ENCODE assay signal across 9 cellular contexts in the genomic region with DNA sequence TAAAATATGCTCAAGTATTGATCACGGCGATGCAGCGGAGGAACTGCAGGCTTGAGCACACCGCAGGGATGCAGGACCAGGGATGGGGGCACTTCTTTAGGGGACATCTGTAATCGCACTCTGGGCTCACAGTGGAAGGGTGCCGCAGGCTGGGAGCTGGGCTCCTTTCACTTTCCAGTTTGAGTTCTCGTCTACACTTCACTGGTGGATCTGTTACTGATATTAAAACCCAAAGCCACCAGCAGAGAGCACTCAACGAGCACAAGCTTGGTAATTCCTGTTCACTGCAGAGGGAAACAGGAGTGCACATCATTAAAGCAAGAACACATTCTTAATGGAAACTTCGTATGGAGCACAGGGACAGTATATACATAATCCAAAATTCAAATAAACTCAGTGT.
DNase-seq lines count a peak whose midpoint lies in the region; ATAC-seq and TF ChIP-seq lines count a peak whose summit lies in the region.
"Had no signal": no experiment of that assay in that cellular context is flagged by ENCODE, and none has a peak within 500 bp of the region (broad histone marks: within the 10 kb centered on the region; RNA-seq: fewer than 3 reads in every experiment).

No MANE protein-coding gene starts in this region.

- peak; percentile 50 for ATAC-seq in HG02981 (IDR thresholded peaks at IDR 0.05; ENCODE audit: unreplicated experiment)
- ATAC-seq in gastroesophageal sphincter = peak; percentile 48
- ATAC-seq in sciatic nerve = peak; percentile 89
- no peak for ATAC-seq in T-helper 17 cell

- H3K27ac Mint-ChIP-seq in T-helper 17 cell = no peak overlapping the region
- H3K27ac Mint-ChIP-seq: B cell had no signal

- CTCF ChIA-PET in SK-N-SH (lab: Yijun Ruan, JAX) = interaction anchor here (0.7 to 3.2 kb wide), 30 partner anchors 9 to 304 kb away, joined by 3 to 27 read pairs (median 4); partner anchors contain the start of gene PARD3

- H4K20me1 ChIP-seq in SK-N-SH (ENCODE audit: insufficient read depth) = peaks cover 30% of the 10 kb centered on the region

- TF ChIP-seq CTCF in SK-N-SH (IDR thresholded peaks at IDR 0.05) (peak; percentile 65), gastroesophageal sphincter (IDR thresholded peaks at IDR 0.05) (peak; percentile 8 to 82 (median 60))

- H3K79me2 ChIP-seq in SK-N-SH (ENCODE audit: insufficient read depth) = peaks cover 64% of the 10 kb centered on the region

- POLR2A ChIA-PET in SK-N-SH (lab: Yijun Ruan, JAX) = interaction anchor here (0.6 to 1.2 kb wide), 2 partner anchors 96 to 101 kb away, joined by 3 to 5 read pairs; no protein-coding TSS in a partner anchor

- DNase-seq in DMS 273 (lab: John Stamatoyannopoulos, UW; ENCODE audit: unreplicated experiment) (peak; percentile 50), DMS 273 treated with DMSO at 0.1 percent for 48 hours (lab: John Stamatoyannopoulos, UW) (no peak), SK-N-SH (peak; percentile 47), sciatic nerve (ENCODE audit: low spot score) (no peak), T-helper 17 cell (no peak), epidermal melanocyte (ENCODE audit: insufficient read length, low spot score) (no peak)

- H3K9ac ChIP-seq in SK-N-SH = no peak overlapping the region

- H3K4me1 ChIP-seq in SK-N-SH (ENCODE audit: control insufficient read depth in 1 of 2, insufficient read depth in 2 of 2, low read depth in 1 of 2, low read length in 1 of 2) (peaks cover 7 to 20% of the 10 kb centered on the region in 2 experiments; a peak in 3 of 4 replicates), gastroesophageal sphincter (peaks cover 3 to 87% (median 18%) of the 10 kb centered on the region in 3 donors)

- no peaks in the 10 kb centered on the region for H3K36me3 ChIP-seq in SK-N-SH (replicated peaks in 1 of 2; ENCODE audit: control insufficient read depth in 1 of 2, insufficient read depth in 2 of 2, low read length in 1 of 2)
- no peaks in the 10 kb centered on the region for H3K36me3 ChIP-seq in gastroesophageal sphincter

- peaks cover 31% of the 10 kb centered on the region for H3K27me3 Mint-ChIP-seq in T-helper 17 cell
- H3K27me3 Mint-ChIP-seq: B cell had no signal

- no peaks in the 10 kb centered on the region for H3K9me2 ChIP-seq in SK-N-SH

- H3K27ac ChIP-seq in SK-N-SH (ENCODE audit: low read depth in 2 of 2, low read length in 1 of 2) = no peak overlapping the region
- H3K27ac ChIP-seq in gastroesophageal sphincter = peak overlapping the region in 1 of 4 donors; percentile 27

- H3K4me3 ChIP-seq in SK-N-SH (ENCODE audit: low read depth in 2 of 2, low read length in 1 of 2) = no peak overlapping the region
- no peak overlapping the region for H3K4me3 ChIP-seq in gastroesophageal sphincter

- H3K4me1 Mint-ChIP-seq in T-helper 17 cell = no peaks in the 10 kb centered on the region

- peak overlapping the region; percentile 41; the same call in 1 of the 2 replicates for H3K4me2 ChIP-seq in SK-N-SH

- peak; percentile 90 for TF ChIP-seq RAD21 in SK-N-SH (IDR thresholded peaks at IDR 0.05; ENCODE audit: low read length)

- no peak for TF ChIP-seq POLR2A in gastroesophageal sphincter (IDR thresholded peaks at IDR 0.05)

- H3K4me3 Mint-ChIP-seq in T-helper 17 cell = no peak overlapping the region
- H3K4me3 Mint-ChIP-seq: B cell had no signal

- intact Hi-C loops in sciatic nerve (cut with DNase I) = no loop called here

- no peak overlapping the region for H2AFZ ChIP-seq in SK-N-SH (ENCODE audit: low read depth)

- no peaks in the 10 kb centered on the region for H3K36me3 Mint-ChIP-seq in T-helper 17 cell (ENCODE audit: low read depth)

- peaks cover 18% of the 10 kb centered on the region for H3F3A ChIP-seq in SK-N-SH (replicated peaks; ENCODE audit: insufficient read depth)

- H3K9me3 ChIP-seq in SK-N-SH = no peaks in the 10 kb centered on the region
- no peaks in the 10 kb centered on the region for H3K9me3 ChIP-seq in gastroesophageal sphincter
- H3K9me3 ChIP-seq in T-helper 17 cell (ENCODE audit: control insufficient read depth, low read length, poor library complexity, severe bottlenecking) = no peaks in the 10 kb centered on the region

- WGBS in SK-N-SH (ENCODE audit: low lambda C conversion rate) = 75% methylated on average over 9 of the region's 9 CpGs
- WGBS in gastroesophageal sphincter (ENCODE audit: low coverage in 1 of 2), 2 donors = 0 to 22% methylated on average over 1 to 4 of the region's 9 CpGs

- TF ChIP-seq EP300 in SK-N-SH (IDR thresholded peaks at IDR 0.05; ENCODE audit: borderline replicate concordance in 1 of 2, low read depth in 1 of 2, low read length in 1 of 2) (no peak), gastroesophageal sphincter (IDR thresholded peaks at IDR 0.05) (no peak)

- H3K27me3 ChIP-seq in SK-N-SH (ENCODE audit: insufficient read depth) = no peaks in the 10 kb centered on the region
- H3K27me3 ChIP-seq in gastroesophageal sphincter = no peaks in the 10 kb centered on the region

TF ChIP-seq in SK-N-SH, 30 proteins besides CTCF, POLR2A, EP300 and RAD21:
- TF ChIP-seq RCOR1 (IDR thresholded peaks at IDR 0.05; ENCODE audit: low read length) (peak; percentile 20; the same call in 1 of the 2 replicates), NFIC (IDR thresholded peaks at IDR 0.05; ENCODE audit: borderline replicate concordance) (no peak), SIN3A (IDR thresholded peaks at IDR 0.05; ENCODE audit: borderline replicate concordance, low read depth, low read length) (no peak), RFX5 (IDR thresholded peaks at IDR 0.05; ENCODE audit: low read length) (0 out of 2 replicates have a peak, but pooled peaks have one; percentile 38), MXI1 (IDR thresholded peaks at IDR 0.05; ENCODE audit: low read depth, low read length) (peak; percentile 17; the same call in 1 of the 2 replicates), NRF1 (IDR thresholded peaks at IDR 0.05; ENCODE audit: low read depth, low read length) (no peak), FOSL2 (IDR thresholded peaks at IDR 0.05; ENCODE audit: borderline replicate concordance, low read depth) (no peak), SMC3 (IDR thresholded peaks at IDR 0.05; ENCODE audit: low read depth, low read length) (peak; percentile 83)

Comparison
In these comparisons a context has a peak if more than half of its experiments do, and no peak if none do; other contexts are left out.
1. DNase-seq: peak in DMS 273 (single experiment) and SK-N-SH (single experiment); none in DMS 273 treated with DMSO at 0.1 percent for 48 hours (single experiment), sciatic nerve (single experiment), T-helper 17 cell (0 of 3) and epidermal melanocyte (single experiment).